ENCODE assay signal across 22 cellular contexts in genomic region chr3:134896696-134897095, GRCh38.
"Had no signal": no experiment of that assay in that cellular context is flagged by ENCODE, and none has a peak within 500 bp of the region (broad histone marks: within the 10 kb centered on the region; RNA-seq: fewer than 3 reads in every experiment).

No MANE protein-coding gene starts in this region.

- H3K9me3 ChIP-seq: SK-N-SH had no signal

- H3K27ac Mint-ChIP-seq: IgD-negative memory B cell had no signal

- DNase-seq: Kasumi-1, MV-4-11, NCI-H1048, NCI-H1105, NCI-H1417, NCI-H146, NCI-H1694 treated with DMSO at 0.1 percent for 48 hours, NCI-H1930, NCI-H2081, NCI-H2107, NCI-H226, NCI-H446, NCI-H510A, NCI-H524 treated with DMSO at 0.1 percent for 48 hours, NCI-H69, NCI-H774, SHP77, SK-N-SH had no signal

- H3K9me3 Mint-ChIP-seq: IgD-negative memory B cell had no signal

- H3K4me3 ChIP-seq: K562 had no signal

- H3K4me3 Mint-ChIP-seq: IgD-negative memory B cell had no signal

- H3K9ac ChIP-seq: KMS-11, SK-N-SH had no signal

- H3K9me2 ChIP-seq: SK-N-SH had no signal

- H3K36me3 Mint-ChIP-seq: IgD-negative memory B cell had no signal

- H3K27ac ChIP-seq: KMS-11, RWPE1 had no signal

- H3K4me1 Mint-ChIP-seq: IgD-negative memory B cell had no signal

- H3K4me2 ChIP-seq: KMS-11, SK-N-SH had no signal
